In genomic region chrX:110541266-110541665, GRCh38 we compare ENCODE assay signal across 20 cellular contexts.
"Had no signal": no experiment of that assay in that cellular context is flagged by ENCODE, and none has a peak within 500 bp of the region (broad histone marks: within the 10 kb centered on the region; RNA-seq: fewer than 3 reads in every experiment).

No MANE protein-coding gene starts in this region.

- H3K27ac ChIP-seq: ascending aorta, Peyer's patch, SJSA1 had no signal

- H3K4me3 ChIP-seq: ascending aorta, Peyer's patch, SJSA1 had no signal

- H3K4me1 ChIP-seq: ascending aorta, Peyer's patch, SJSA1 had no signal

- H3K27me3 ChIP-seq: ascending aorta, Peyer's patch, SJSA1 had no signal

- DNase-seq: activated CD4-positive, alpha-beta T cell treated with anti-CD3 and anti-CD28 coated beads for 4 hours; activated CD8-positive, alpha-beta memory T cell treated with anti-CD3 and anti-CD28 coated beads, Interleukin-2, amount 50 U/mL, for 48 hours; activated CD8-positive, alpha-beta T cell treated with anti-CD3 and anti-CD28 coated beads for 36 hours; activated T-cell treated with anti-CD3 and anti-CD28 coated beads, Interleukin-2, amount 50 U/mL, for 1 hour; amniotic stem cell; MM.1S; NCI-H1105; NCI-H1436; NCI-H1694 treated with DMSO at 0.1 percent for 48 hours; NCI-H2029 treated with DMSO at 0.1 percent for 48 hours; NCI-H345; NCI-H510A; NCI-H526 treated with DMSO at 0.1 percent for 48 hours; NK-92 treated with Interleukin-12 subunit alpha and Interleukin-12 subunit beta, amount 100 ng/mL, for 24 hours; Peyer's patch; SHP77 had no signal

- H3K9me3 ChIP-seq: Peyer's patch, SJSA1 had no signal

- H3K36me3 ChIP-seq: ascending aorta, Peyer's patch, SJSA1 had no signal

- ATAC-seq: activated CD4-positive, CD25-positive, alpha-beta regulatory T cell treated with anti-CD3 and anti-CD28 coated beads, Interleukin-2, amount 50 U/mL, for 24 hours; activated CD8-positive, alpha-beta T cell treated with anti-CD3 and anti-CD28 coated beads for 36 hours; SK-N-SH treated with all-trans-retinoic acid at 6 μM for 48 hours had no signal
